ENCODE assay signal across 16 cellular contexts in the genomic region with DNA sequence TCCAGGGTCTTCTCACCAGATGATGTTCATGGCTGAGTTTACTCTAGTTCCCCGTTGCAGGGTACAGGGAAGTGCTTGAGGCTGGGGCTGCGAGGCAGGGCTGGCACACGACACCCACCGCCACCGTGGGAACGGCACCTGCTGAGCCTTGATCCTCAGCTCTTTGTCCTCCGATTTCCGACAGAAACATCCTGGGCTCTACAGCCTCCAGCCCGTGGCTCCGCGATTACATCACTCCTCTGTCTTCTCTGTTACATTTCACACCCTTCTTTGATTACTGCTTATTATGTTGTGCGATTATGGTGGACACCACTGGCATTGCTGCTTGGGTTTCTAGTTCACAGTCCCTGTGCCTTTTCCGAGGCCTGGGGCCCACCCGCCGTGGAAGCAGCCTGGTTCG. TPM values are rescaled to one million over a fixed set of nuclear protein-coding genes. Genes with fewer than 3 reads are reported as not detected.
A peak's percentile ranks its signal among the peaks of the same experiment; 100 is the strongest.
DNase-seq lines count a peak whose midpoint lies in the region; FAIRE-seq and TF ChIP-seq lines count a peak whose summit lies in the region.
"Had no signal": no experiment of that assay in that cellular context is flagged by ENCODE, and none has a peak within 500 bp of the region (broad histone marks: within the 10 kb centered on the region; RNA-seq: fewer than 3 reads in every experiment).

No MANE protein-coding gene starts in this region.

- no peak for TF ChIP-seq POLR2A in H1 (IDR thresholded peaks at IDR 0.05; ENCODE audit: control extremely low read depth in 1 of 2, low read depth in 2 of 2, low read length in 2 of 2)

- no peak overlapping the region for H3K4me2 ChIP-seq in H1 (ENCODE audit: insufficient read depth in 1 of 2, low read depth in 2 of 2, low read length in 2 of 2)
- H3K4me2 ChIP-seq: BLaER1 treated with 17β-estradiol and CSF1 and Interleukin-3, amounts not matched to agents 10 nM and 100 nM had no signal

- H4K91ac ChIP-seq in H1 (replicated peaks; ENCODE audit: insufficient read length, low read length) = no peak overlapping the region

- H4K20me1 ChIP-seq in H1 (replicated peaks in 1 of 2; ENCODE audit: control insufficient read depth in 1 of 2, insufficient read depth in 2 of 2, low read length in 2 of 2) = no peaks in the 10 kb centered on the region
- H4K20me1 ChIP-seq: BLaER1 treated with 17β-estradiol and CSF1 and Interleukin-3, amounts not matched to agents 10 nM and 100 nM had no signal

- no peak overlapping the region for H3K4me3 ChIP-seq in H1 (ENCODE audit: extremely low read depth in 1 of 4, insufficient read depth in 2 of 4, low read depth in 3 of 4, low read length in 4 of 4)
- H3K4me3 ChIP-seq: BLaER1 treated with 17β-estradiol and CSF1 and Interleukin-3, amounts not matched to agents 10 nM and 100 nM had no signal

- H3K79me2 ChIP-seq in H1 (ENCODE audit: control insufficient read depth in 1 of 2, insufficient read depth in 2 of 2, low read length in 2 of 2) = no peaks in the 10 kb centered on the region

- H3K18ac ChIP-seq in H1 (ENCODE audit: extremely low read depth, low read length) = 0 out of 2 replicates have a peak overlapping the region, but pooled peaks have one; percentile 54

- CTCF ChIA-PET in H1 (lab: Charles Lee; ENCODE audit: partially characterized antibody) = interaction anchor here (1.0 kb wide), 2 partner anchors 14 to 38 kb away, joined by 3 to 4 read pairs; no protein-coding TSS in a partner anchor

- no peak overlapping the region for H2BK15ac ChIP-seq in H1 (ENCODE audit: low read length)

- no peak overlapping the region for H3K27ac ChIP-seq in H1 (ENCODE audit: low read depth, low read length)
- H3K27ac ChIP-seq: BLaER1 treated with 17β-estradiol and CSF1 and Interleukin-3, amounts not matched to agents 10 nM and 100 nM had no signal

- H2AK5ac ChIP-seq in H1 (ENCODE audit: low read depth, low read length) = no peak overlapping the region

- TF ChIP-seq EP300 in H1 (IDR thresholded peaks at IDR 0.05; ENCODE audit: borderline replicate concordance in 1 of 2, low read depth in 2 of 2, low read length in 2 of 2) = no peak

- no peak for TF ChIP-seq RAD21 in H1 (IDR thresholded peaks at IDR 0.05 in 1 of 2, conservative IDR thresholded peaks at IDR 0.05 in 1 of 2; ENCODE audit: low read depth in 2 of 2, low read length in 2 of 2)

- no peaks in the 10 kb centered on the region for H3K23me2 ChIP-seq in H1 (ENCODE audit: low read depth, low read length)

- no peaks in the 10 kb centered on the region for H3K79me1 ChIP-seq in H1 (ENCODE audit: low read depth, low read length)

- WGBS in H1 (ENCODE audit: extremely low coverage in 1 of 2, insufficient coverage in 1 of 2, insufficient read length in 1 of 2, insufficient replicate concordance in 2 of 2, low coverage in 1 of 2, low lambda C conversion rate in 2 of 2, missing lambda C conversion rate in 1 of 2), 2 experiments = 79% methylated on average over 14 of the region's 16 CpGs; no CpG with 5 or more reads in 1 of the 2 experiments

- H2BK12ac ChIP-seq in H1 (ENCODE audit: low read depth, low read length) = 0 out of 2 replicates have a peak overlapping the region, but pooled peaks have one; percentile 18

- POLR2A ChIA-PET in H1 (lab: Charles Lee; ENCODE audit: partially characterized antibody) = interaction anchor here (1.0 kb wide), 2 partner anchors 44 to 70 kb away, joined by 3 to 4 read pairs; no protein-coding TSS in a partner anchor

- no peak overlapping the region for H2BK120ac ChIP-seq in H1 (replicated peaks; ENCODE audit: low read depth, low read length)

- no peak overlapping the region for H3K9ac ChIP-seq in H1 (replicated peaks in 1 of 4; ENCODE audit: extremely low read depth in 1 of 4, low read depth in 3 of 4, low read length in 3 of 4)
- H3K9ac ChIP-seq: BLaER1 treated with 17β-estradiol and CSF1 and Interleukin-3, amounts not matched to agents 10 nM and 100 nM had no signal

- peak overlapping the region; percentile 82 for H2AFZ ChIP-seq in H1 (ENCODE audit: low read length)

- no peak overlapping the region for H3K14ac ChIP-seq in H1 (ENCODE audit: insufficient read length)

- H2BK5ac ChIP-seq in H1 (ENCODE audit: low read depth, low read length) = 0 out of 2 replicates have a peak overlapping the region, but pooled peaks have one; percentile 26

- no peaks in the 10 kb centered on the region for H3K27me3 ChIP-seq in H1 (replicated peaks in 1 of 4; ENCODE audit: control insufficient read depth in 3 of 4, extremely low read depth in 1 of 4, insufficient read depth in 3 of 4, low read length in 3 of 4)
- H3K27me3 ChIP-seq: BLaER1 treated with 17β-estradiol and CSF1 and Interleukin-3, amounts not matched to agents 10 nM and 100 nM had no signal

- H3K4me3 Mint-ChIP-seq in neural crest cell (no peak overlapping the region), type B pancreatic cell (no peak overlapping the region)
- H3K4me3 Mint-ChIP-seq: CD4-positive, CD25-positive, alpha-beta regulatory T cell had no signal

- H3K36me3 ChIP-seq in H1 (ENCODE audit: control insufficient read depth in 2 of 4, insufficient read depth in 4 of 4, low read length in 3 of 4) = no peaks in the 10 kb centered on the region
- H3K36me3 ChIP-seq: BLaER1 treated with 17β-estradiol and CSF1 and Interleukin-3, amounts not matched to agents 10 nM and 100 nM had no signal

- TF ChIP-seq CTCF in H1 (IDR thresholded peaks at IDR 0.05; ENCODE audit: control extremely low read depth in 1 of 3, insufficient read depth in 1 of 3, low read depth in 1 of 3, low read length in 3 of 3) = no peak
- no peak for TF ChIP-seq CTCF in neural crest cell (conservative IDR thresholded peaks at IDR 0.05)
- peak; percentile 22 for TF ChIP-seq CTCF in type B pancreatic cell (conservative IDR thresholded peaks at IDR 0.05)

- H4K8ac ChIP-seq in H1 (ENCODE audit: extremely low read depth, insufficient read depth, low read length) = no peak overlapping the region

- peaks cover 34% of the 10 kb centered on the region for H3K4me1 Mint-ChIP-seq in neural crest cell
- peaks cover 18% of the 10 kb centered on the region for H3K4me1 Mint-ChIP-seq in type B pancreatic cell (ENCODE audit: unreplicated experiment)

- H3K56ac ChIP-seq in H1 (replicated peaks; ENCODE audit: insufficient read length, low read depth, low read length) = no peak overlapping the region

- no peaks in the 10 kb centered on the region for H3K9me3 Mint-ChIP-seq in neural crest cell
- peaks cover 8% of the 10 kb centered on the region for H3K9me3 Mint-ChIP-seq in type B pancreatic cell

- no peaks in the 10 kb centered on the region for H3K9me3 ChIP-seq in H1 (ENCODE audit: insufficient read depth in 2 of 2, low read depth in 1 of 2, low read length in 1 of 2)

- no peak for FAIRE-seq in H1 (lab: Jason Lieb, UNC)

- DNase-seq in NCI-H345 (lab: John Stamatoyannopoulos, UW) (peak; percentile 19), NCI-H345 treated with DMSO at 0.1 percent for 48 hours (lab: John Stamatoyannopoulos, UW; ENCODE audit: unreplicated experiment) (no peak), H1 (ENCODE audit: low read depth in 1 of 2, low spot score in 2 of 2) (no peak), neural crest cell (ENCODE audit: low read depth, low spot score) (no peak), type B pancreatic cell (ENCODE audit: extremely low spot score, unreplicated experiment) (no peak), NCI-H1092 treated with DMSO at 0.1 percent for 48 hours (lab: John Stamatoyannopoulos, UW) (no peak), NCI-H510A (lab: John Stamatoyannopoulos, UW) (no peak), T-helper 9 cell (no peak)
- DNase-seq: 8988T; ACHN; CD4-positive, CD25-positive, alpha-beta regulatory T cell; DMS53; GF-D8; H7 had no signal

- no peak overlapping the region for H3K23ac ChIP-seq in H1 (ENCODE audit: insufficient read length)

- H3K27me3 Mint-ChIP-seq in neural crest cell (ENCODE audit: low read depth) = no peaks in the 10 kb centered on the region
- peaks cover 3% of the 10 kb centered on the region for H3K27me3 Mint-ChIP-seq in type B pancreatic cell
- H3K27me3 Mint-ChIP-seq: CD4-positive, CD25-positive, alpha-beta regulatory T cell had no signal

- H2BK20ac ChIP-seq in H1 (ENCODE audit: low read length) = no peak overlapping the region

- H3K27ac Mint-ChIP-seq in neural crest cell (ENCODE audit: unreplicated experiment) = peak overlapping the region; percentile 19
- no peak overlapping the region for H3K27ac Mint-ChIP-seq in type B pancreatic cell
- H3K27ac Mint-ChIP-seq: CD4-positive, CD25-positive, alpha-beta regulatory T cell had no signal

- no peaks in the 10 kb centered on the region for H3K36me3 Mint-ChIP-seq in neural crest cell (ENCODE audit: low read depth)
- H3K36me3 Mint-ChIP-seq in type B pancreatic cell = no peaks in the 10 kb centered on the region
- H3K36me3 Mint-ChIP-seq: CD4-positive, CD25-positive, alpha-beta regulatory T cell had no signal

- H3K4me1 ChIP-seq in H1 (replicated peaks in 1 of 4; ENCODE audit: control insufficient read depth in 3 of 4, insufficient read depth in 4 of 4, low read length in 3 of 4) = peaks cover 0 to 11% (median 0%) of the 10 kb centered on the region in 4 experiments; a peak in 3 of 7 replicates

- no peak overlapping the region for H4K5ac ChIP-seq in H1 (ENCODE audit: insufficient read length, low read depth, low read length)

- H3K4ac ChIP-seq in H1 (replicated peaks; ENCODE audit: insufficient read length, low read depth, low read length) = peak overlapping the region; percentile 45

RNA-seq across cellular contexts. Expression of a gene that starts 26.8 kb away (rescaled TPM):
- 0.19 TPM in 1 of 2 replicates, not detected in the other for total RNA-seq in H1 (2021; fragmentation: NEBNext Ultra II Directional; extraction: Animal tissue kit (Norgen Biotek cat#: 25700))
- 0.11 and 0.14 TPM in 2 replicates for polyA plus RNA-seq in H1 (2011; rRNA removed)
- 0.06 TPM for polyA plus RNA-seq in H1 (2011; cell fraction: cytosol; rRNA removed)
- 0.04 TPM for polyA plus RNA-seq in H1 (2011; cell fraction: nucleus; rRNA removed)
- 0.10 to 0.20 TPM (median 0.12 TPM) in 3 of 4 replicates, not detected in the other for polyA plus RNA-seq in H1 (2012, experiment 1 of 2)
- polyA plus RNA-seq in H1 (2012, experiment 2 of 2) = not detected
- 0.08 TPM for polyA plus RNA-seq in H1 (2013, experiment 1 of 2)
- 0.09 TPM for polyA plus RNA-seq in H1 (2013, experiment 2 of 2)
- not detected in 2 replicates for polyA minus RNA-seq in H1 (2011; rRNA and poly(A)+ RNA removed)
- not detected for polyA minus RNA-seq in H1 (2011; cell fraction: cytosol; rRNA and poly(A)+ RNA removed)
- polyA minus RNA-seq in H1 (2011; cell fraction: nucleus; rRNA and poly(A)+ RNA removed) = not detected
- not detected in 2 replicates for total RNA-seq in neural crest cell
- total RNA-seq in type B pancreatic cell (ENCODE audit: low replicate concordance) = not detected in 2 replicates
- total RNA-seq: CD4-positive, CD25-positive, alpha-beta regulatory T cell; HT-29 had no signal
- polyA plus RNA-seq: CD4-positive, CD25-positive, alpha-beta regulatory T cell had no signal

RNA-seq across cellular contexts. Expression of a gene that starts 26.9 kb away (rescaled TPM):
- total RNA-seq in H1 (2021; fragmentation: NEBNext Ultra II Directional; extraction: Animal tissue kit (Norgen Biotek cat#: 25700)) = 0.31 TPM in 1 of 2 replicates, not detected in the other
- 0.12 and 0.25 TPM in 2 replicates for polyA plus RNA-seq in H1 (2011; rRNA removed)
- polyA plus RNA-seq in H1 (2011; cell fraction: cytosol; rRNA removed) = 0.23 TPM
- polyA plus RNA-seq in H1 (2011; cell fraction: nucleus; rRNA removed) = 0.09 TPM
- polyA plus RNA-seq in H1 (2012, experiment 1 of 2) = 0.11 to 0.14 TPM in 2 of 4 replicates, not detected in the others
- polyA plus RNA-seq in H1 (2012, experiment 2 of 2) = not detected
- 0.06 TPM for polyA plus RNA-seq in H1 (2013, experiment 1 of 2)
- polyA plus RNA-seq in H1 (2013, experiment 2 of 2) = 0.07 TPM
- not detected in 2 replicates for polyA minus RNA-seq in H1 (2011; rRNA and poly(A)+ RNA removed)
- not detected for polyA minus RNA-seq in H1 (2011; cell fraction: cytosol; rRNA and poly(A)+ RNA removed)
- not detected for polyA minus RNA-seq in H1 (2011; cell fraction: nucleus; rRNA and poly(A)+ RNA removed)
- not detected in 2 replicates for total RNA-seq in neural crest cell
- 0.76 and 4.6 TPM in 2 replicates for total RNA-seq in type B pancreatic cell (ENCODE audit: low replicate concordance)
- total RNA-seq: CD4-positive, CD25-positive, alpha-beta regulatory T cell; H7; HT-29 had no signal
- polyA plus RNA-seq: CD4-positive, CD25-positive, alpha-beta regulatory T cell had no signal

RNA-seq across cellular contexts. Expression of a gene that starts 46.2 kb away (rescaled TPM):
- 55.8 and 56.2 TPM in 2 replicates for total RNA-seq in H1 (2021; fragmentation: NEBNext Ultra II Directional; extraction: Animal tissue kit (Norgen Biotek cat#: 25700))
- 89.0 and 110 TPM in 2 replicates for polyA plus RNA-seq in H1 (2011; rRNA removed)
- polyA plus RNA-seq in H1 (2011; cell fraction: cytosol; rRNA removed) = 78.6 TPM
- polyA plus RNA-seq in H1 (2011; cell fraction: nucleus; rRNA removed) = 129 TPM
- polyA plus RNA-seq in H1 (2012, experiment 1 of 2) = 42.7 to 66.1 TPM (median 61.8 TPM) in 4 replicates
- 70.2 TPM for polyA plus RNA-seq in H1 (2012, experiment 2 of 2)
- 34.2 TPM for polyA plus RNA-seq in H1 (2013, experiment 1 of 2)
- polyA plus RNA-seq in H1 (2013, experiment 2 of 2) = 31.1 TPM
- polyA minus RNA-seq in H1 (2011; rRNA and poly(A)+ RNA removed) = 33.9 and 41.3 TPM in 2 replicates
- 46.5 TPM for polyA minus RNA-seq in H1 (2011; cell fraction: cytosol; rRNA and poly(A)+ RNA removed)
- polyA minus RNA-seq in H1 (2011; cell fraction: nucleus; rRNA and poly(A)+ RNA removed) = 33.1 TPM
- total RNA-seq in neural crest cell = 33.6 and 40.2 TPM in 2 replicates
- 21.3 and 26.8 TPM in 2 replicates for total RNA-seq in type B pancreatic cell (ENCODE audit: low replicate concordance)
